ENCODE assay signal across 20 cellular contexts in genomic region chr2:10489842-10490555, GRCh38. TPM values are rescaled to one million over a fixed set of nuclear protein-coding genes. Genes with fewer than 3 reads are reported as not detected.
DNase-seq lines count a peak whose midpoint lies in the region; ATAC-seq and TF ChIP-seq lines count a peak whose summit lies in the region.
"Had no signal": no experiment of that assay in that cellular context is flagged by ENCODE, and none has a peak within 500 bp of the region (broad histone marks: within the 10 kb centered on the region; RNA-seq: fewer than 3 reads in every experiment).

No MANE protein-coding gene starts in this region.

- H3K27ac ChIP-seq in ACC112 (ENCODE audit: low read depth, low read length) (peak overlapping the region; percentile 1; the same call in 1 of the 2 replicates), coronary artery (no peak overlapping the region), ovary (no peak overlapping the region)
- H3K27ac ChIP-seq: esophagus muscularis mucosa, thyroid gland had no signal

- no peak overlapping the region for H2AFZ ChIP-seq in ACC112 (ENCODE audit: low read length, unreplicated experiment)

- H3K9me3 ChIP-seq in ovary, result no peaks in the 10 kb centered on the region
- H3K9me3 ChIP-seq: thyroid gland had no signal

- H3K4me3 Mint-ChIP-seq in HFFc6 (no peak overlapping the region), glutamatergic neuron (ENCODE audit: unreplicated experiment) (no peak overlapping the region)
- H3K4me3 Mint-ChIP-seq: activated CD4-positive, alpha-beta T cell treated with anti-CD3 and anti-CD28 coated beads, Interleukin-2, amount 10 ng/mL, durations not matched to agents 7 days and 5 days; activated naive CD8-positive, alpha-beta T cell; CD8-positive, alpha-beta T cell; immature natural killer cell; naive thymus-derived CD4-positive, alpha-beta T cell had no signal

- WGBS in ovary, 3 donors, result 73 to 77% (median 77%) methylated on average over 13 of the region's 13 CpGs

- ATAC-seq in HG03039 (IDR thresholded peaks at IDR 0.05; ENCODE audit: unreplicated experiment), result no peak
- ATAC-seq: CD8-positive, alpha-beta T cell; naive thymus-derived CD4-positive, alpha-beta T cell had no signal

- no peak overlapping the region for H3K27ac Mint-ChIP-seq in HFFc6
- no peak overlapping the region for H3K27ac Mint-ChIP-seq in glutamatergic neuron (ENCODE audit: unreplicated experiment)
- H3K27ac Mint-ChIP-seq: activated CD4-positive, alpha-beta T cell treated with anti-CD3 and anti-CD28 coated beads, Interleukin-2, amount 10 ng/mL, durations not matched to agents 7 days and 5 days; activated naive CD8-positive, alpha-beta T cell; CD8-positive, alpha-beta T cell; naive thymus-derived CD4-positive, alpha-beta T cell had no signal

- H3K9me3 Mint-ChIP-seq in HFFc6 (peaks cover 5% of the 10 kb centered on the region; the same call in 1 of the 2 replicates), glutamatergic neuron (ENCODE audit: unreplicated experiment) (peaks cover 1% of the 10 kb centered on the region)

- H3K4me1 Mint-ChIP-seq in HFFc6 (ENCODE audit: low read depth), result peaks cover 22% of the 10 kb centered on the region
- no peaks in the 10 kb centered on the region for H3K4me1 Mint-ChIP-seq in glutamatergic neuron (ENCODE audit: low read depth, unreplicated experiment)

- no peaks in the 10 kb centered on the region for H3K79me2 ChIP-seq in ACC112 (ENCODE audit: control insufficient read depth, insufficient read depth, low read length, unreplicated experiment)

- H3K27me3 ChIP-seq in ACC112 (ENCODE audit: insufficient read depth, low read length), result peaks cover 25% of the 10 kb centered on the region
- no peaks in the 10 kb centered on the region for H3K27me3 ChIP-seq in ovary
- H3K27me3 ChIP-seq: thyroid gland had no signal

- DNase-seq in HFFc6, result peak; percentile 15
- DNase-seq in coronary artery (ENCODE audit: low spot score), result peak; percentile 40
- DNase-seq in occipital lobe (lab: John Stamatoyannopoulos, UW), result peak; percentile 41
- DNase-seq in EL, result no peak
- DNase-seq in glutamatergic neuron, result no peak
- DNase-seq in ovary, result no peak
- DNase-seq: activated CD4-positive, alpha-beta T cell treated with anti-CD3 and anti-CD28 coated beads, Interleukin-2, amount 10 ng/mL, durations not matched to agents 7 days and 5 days; activated T-cell treated with anti-CD3 and anti-CD28 coated beads, Interleukin-2, amount 50 U/mL, for 1 hour; DND-41; effector CD4-positive, alpha-beta T cell; immature natural killer cell; NCI-H187 treated with DMSO at 0.1 percent for 48 hours; NCI-H446; thyroid gland had no signal

- H3K36me3 ChIP-seq in ACC112 (ENCODE audit: insufficient read depth, low read length), result no peaks in the 10 kb centered on the region
- no peaks in the 10 kb centered on the region for H3K36me3 ChIP-seq in ovary
- H3K36me3 ChIP-seq: esophagus muscularis mucosa, thyroid gland had no signal

- intact Hi-C loops in ovary (cut with DNase I), result no loop called here

- TF ChIP-seq EP300 in ovary (IDR thresholded peaks at IDR 0.05), result no peak

- H3K27me3 Mint-ChIP-seq in HFFc6 (ENCODE audit: insufficient read depth), result peaks cover 8% of the 10 kb centered on the region
- no peaks in the 10 kb centered on the region for H3K27me3 Mint-ChIP-seq in glutamatergic neuron (ENCODE audit: unreplicated experiment)
- H3K27me3 Mint-ChIP-seq: activated naive CD8-positive, alpha-beta T cell had no signal

- H3K4me3 ChIP-seq in ACC112 (ENCODE audit: low read depth, low read length) (no peak overlapping the region), coronary artery (no peak overlapping the region), ovary (no peak overlapping the region)
- H3K4me3 ChIP-seq: esophagus muscularis mucosa, thyroid gland had no signal

- no peak for TF ChIP-seq POLR2A in ovary (IDR thresholded peaks at IDR 0.05)

- no peaks in the 10 kb centered on the region for H3K36me3 Mint-ChIP-seq in HFFc6 (ENCODE audit: low read depth)
- H3K36me3 Mint-ChIP-seq in glutamatergic neuron (ENCODE audit: unreplicated experiment), result peaks cover 7% of the 10 kb centered on the region
- H3K36me3 Mint-ChIP-seq: CD8-positive, alpha-beta T cell had no signal

- TF ChIP-seq CTCF in HFFc6 (IDR thresholded peaks at IDR 0.05) (no peak), coronary artery (IDR thresholded peaks at IDR 0.05) (no peak), glutamatergic neuron (IDR thresholded peaks at IDR 0.05; ENCODE audit: partially characterized antibody, unreplicated experiment) (no peak), ovary (IDR thresholded peaks at IDR 0.05) (no peak)

- H3K4me1 ChIP-seq in ACC112 (ENCODE audit: control insufficient read depth, insufficient read depth, low read length, unreplicated experiment) (peaks cover 19% of the 10 kb centered on the region), ovary (ENCODE audit: insufficient read depth) (no peaks in the 10 kb centered on the region)
- H3K4me1 ChIP-seq: esophagus muscularis mucosa had no signal

RNA-seq across cellular contexts. Expression of gene ODC1, which starts 41.9 kb away (rescaled TPM):
- 100 to 1,000 TPM; 116 to 155 (median 143) TPM for total RNA-seq in HFFc6 (2021; fragmentation: NEBNext Ultra II Directional; extraction: Animal tissue kit (Norgen Biotek cat#: 25700))
- 167 TPM for total RNA-seq in occipital lobe
- total RNA-seq in glutamatergic neuron (ENCODE audit: unreplicated experiment), result 88.0 TPM
- 100 to 1,000 TPM in 1 of 7 donors, 10 to 100 TPM in 6; 43.2 to 160 (median 55.7) TPM for total RNA-seq in ovary
- 100 to 1,000 TPM in 1 of 2 donors, 10 to 100 TPM in 1; 29.1 to 101 TPM for polyA plus RNA-seq in ovary

Comparison
In these comparisons a context has a peak if more than half of its experiments do, and no peak if none do; other contexts are left out.
1. DNase-seq: peak in HFFc6 (single experiment), coronary artery (single experiment) and occipital lobe (single experiment); none in EL (single experiment), glutamatergic neuron (single experiment) and ovary (0 of 5).